In the genomic region with DNA sequence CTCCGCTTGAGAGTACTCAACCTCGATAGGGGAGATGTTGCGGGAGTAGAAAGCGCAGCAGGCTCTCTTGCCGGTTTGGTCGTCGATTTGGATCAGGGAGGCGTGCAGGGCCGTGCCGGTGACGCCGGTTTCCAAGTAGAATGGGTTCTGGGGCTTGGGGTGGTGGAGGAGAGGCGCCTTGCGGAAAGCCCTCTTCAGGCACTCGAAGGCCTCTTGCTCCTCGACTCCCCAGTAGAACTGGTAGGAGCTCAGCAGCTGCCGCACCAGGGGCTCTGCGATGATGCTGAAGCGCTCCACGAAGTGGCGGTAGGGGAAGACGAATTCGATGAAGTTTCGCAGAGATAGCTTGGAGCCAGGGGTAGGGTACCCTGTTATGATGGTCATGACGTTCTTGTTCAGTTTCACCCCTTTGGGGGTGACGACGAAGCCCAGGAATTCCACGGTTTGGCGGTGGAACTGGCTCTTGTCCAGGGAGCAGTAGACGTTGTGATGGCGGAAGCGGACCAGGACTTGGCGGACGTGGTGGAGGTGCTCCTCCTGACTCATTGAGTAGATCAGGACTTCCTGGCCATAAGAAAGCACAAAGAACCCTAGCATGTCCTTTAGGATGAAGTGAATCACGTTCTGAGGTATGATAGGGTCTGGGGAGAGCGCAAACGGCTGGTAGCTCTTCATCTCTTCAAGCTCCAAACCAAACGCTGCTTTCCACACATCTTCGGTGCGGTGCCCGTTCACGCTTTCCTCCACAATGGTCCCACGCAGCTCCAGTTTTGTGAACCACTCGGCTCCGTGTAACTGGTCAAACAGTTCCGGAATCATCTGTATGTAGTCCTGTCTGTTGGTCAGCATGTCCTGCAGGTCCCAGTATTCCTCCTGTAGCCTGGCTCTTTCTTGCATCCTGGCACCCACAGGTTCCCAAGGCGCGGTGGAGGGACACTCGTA, we compare ENCODE assay signal across 22 cellular contexts. TPM values are rescaled to one million over a fixed set of nuclear protein-coding genes. Genes with fewer than 3 reads are reported as not detected.
"Had no signal": no experiment of that assay in that cellular context is flagged by ENCODE, and none has a peak within 500 bp of the region (broad histone marks: within the 10 kb centered on the region; RNA-seq: fewer than 3 reads in every experiment).

No MANE protein-coding gene starts in this region.

- H3K4me1 ChIP-seq: prostate gland, thyroid gland had no signal

- H3K4me3 ChIP-seq: hepatocyte, neural progenitor cell, prostate gland, thyroid gland had no signal

- H3K9me3 Mint-ChIP-seq: activated CD8-positive, alpha-beta T cell treated with anti-CD3 and anti-CD28 coated beads for 36 hours; activated naive CD8-positive, alpha-beta T cell treated with anti-CD3 and anti-CD28 coated beads for 36 hours; stimulated activated naive CD8-positive, alpha-beta T cell treated with anti-CD3 and anti-CD28 coated beads, Interleukin-15, Interleukin-2, amounts not matched to agents 100 ng/mL and 50 ng/mL, for 24 hours; T-helper 2 cell treated with Interferon-gamma antibody and Interleukin-4, amounts not matched to agents 5 μg/mL and 100 μg/mL, for 36 hours had no signal

- H3K27ac ChIP-seq: hepatocyte, neural progenitor cell, prostate gland, thyroid gland, WERI-Rb-1 had no signal

- H3K9me3 ChIP-seq: prostate gland, thyroid gland had no signal

- ATAC-seq: activated CD8-positive, alpha-beta memory T cell treated with anti-CD3 and anti-CD28 coated beads, Interleukin-2, amount 10 ng/mL, durations not matched to agents 7 days and 5 days; activated CD8-positive, alpha-beta T cell treated with anti-CD3 and anti-CD28 coated beads for 36 hours; naive thymus-derived CD4-positive, alpha-beta T cell; T-cell had no signal

- H3K27me3 ChIP-seq: hepatocyte, neural progenitor cell, thyroid gland had no signal

- H3K4me3 Mint-ChIP-seq: activated CD4-positive, alpha-beta T cell treated with anti-CD3 and anti-CD28 coated beads, Interleukin-2, amount 10 ng/mL, durations not matched to agents 7 days and 5 days; activated CD8-positive, alpha-beta memory T cell treated with anti-CD3 and anti-CD28 coated beads, Interleukin-2, amount 10 ng/mL, durations not matched to agents 7 days and 5 days; activated CD8-positive, alpha-beta T cell treated with anti-CD3 and anti-CD28 coated beads for 36 hours; activated naive CD8-positive, alpha-beta T cell treated with anti-CD3 and anti-CD28 coated beads for 36 hours; naive thymus-derived CD4-positive, alpha-beta T cell; neural progenitor cell; stimulated activated naive CD8-positive, alpha-beta T cell treated with anti-CD3 and anti-CD28 coated beads, Interleukin-15, Interleukin-2, amounts not matched to agents 100 ng/mL and 50 ng/mL, for 24 hours; T-cell; T-helper 2 cell treated with Interferon-gamma antibody and Interleukin-4, amounts not matched to agents 5 μg/mL and 100 μg/mL, for 36 hours had no signal

- DNase-seq: activated CD4-positive, alpha-beta T cell treated with anti-CD3 and anti-CD28 coated beads, Interleukin-2, amount 10 ng/mL, durations not matched to agents 7 days and 5 days; activated CD4-positive, CD25-positive, alpha-beta regulatory T cell treated with anti-CD3 and anti-CD28 coated beads, Interleukin-2, amount 50 U/mL, for 72 hours; activated CD8-positive, alpha-beta memory T cell treated with anti-CD3 and anti-CD28 coated beads, Interleukin-2, amount 10 ng/mL, durations not matched to agents 7 days and 5 days; activated CD8-positive, alpha-beta T cell treated with anti-CD3 and anti-CD28 coated beads for 36 hours; activated naive CD4-positive, alpha-beta T cell treated with Interleukin-2 at 50 U/mL for 16 hours; activated naive CD8-positive, alpha-beta T cell treated with anti-CD3 and anti-CD28 coated beads for 36 hours; activated T-cell treated with anti-CD3 and anti-CD28 coated beads for 4 hours; naive thymus-derived CD4-positive, alpha-beta T cell; stimulated activated CD4-positive, alpha-beta T cell treated with anti-CD3 and anti-CD28 coated beads, Interleukin-1b, Interleukin-23, amount 100 ng/mL, for 48 hours; substantia nigra; T-cell; thyroid gland; WERI-Rb-1 had no signal

- H3K4me1 Mint-ChIP-seq: activated CD4-positive, alpha-beta T cell treated with anti-CD3 and anti-CD28 coated beads, Interleukin-2, amount 10 ng/mL, durations not matched to agents 7 days and 5 days; activated CD8-positive, alpha-beta memory T cell treated with anti-CD3 and anti-CD28 coated beads, Interleukin-2, amount 10 ng/mL, durations not matched to agents 7 days and 5 days; activated naive CD8-positive, alpha-beta T cell treated with anti-CD3 and anti-CD28 coated beads for 36 hours; naive thymus-derived CD4-positive, alpha-beta T cell; neural progenitor cell; T-cell had no signal

- H3K27ac Mint-ChIP-seq: activated CD8-positive, alpha-beta memory T cell treated with anti-CD3 and anti-CD28 coated beads, Interleukin-2, amount 10 ng/mL, durations not matched to agents 7 days and 5 days; activated CD8-positive, alpha-beta T cell treated with anti-CD3 and anti-CD28 coated beads for 36 hours; activated naive CD8-positive, alpha-beta T cell treated with anti-CD3 and anti-CD28 coated beads for 36 hours; naive thymus-derived CD4-positive, alpha-beta T cell; neural progenitor cell; stimulated activated naive CD8-positive, alpha-beta T cell treated with anti-CD3 and anti-CD28 coated beads, Interleukin-15, Interleukin-2, amounts not matched to agents 100 ng/mL and 50 ng/mL, for 24 hours; T-cell; T-helper 2 cell treated with Interferon-gamma antibody and Interleukin-4, amounts not matched to agents 5 μg/mL and 100 μg/mL, for 36 hours had no signal

- H3K36me3 Mint-ChIP-seq: activated CD8-positive, alpha-beta memory T cell treated with anti-CD3 and anti-CD28 coated beads, Interleukin-2, amount 10 ng/mL, durations not matched to agents 7 days and 5 days; activated naive CD8-positive, alpha-beta T cell treated with anti-CD3 and anti-CD28 coated beads for 36 hours; naive thymus-derived CD4-positive, alpha-beta T cell; neural progenitor cell; T-cell had no signal

- H3K36me3 ChIP-seq: neural progenitor cell, prostate gland, thyroid gland, WERI-Rb-1 had no signal

- H3K27me3 Mint-ChIP-seq: activated CD8-positive, alpha-beta T cell treated with anti-CD3 and anti-CD28 coated beads for 36 hours had no signal

RNA-seq across cellular contexts. Expression of a gene that starts 21.2 kb away (rescaled TPM):
- total RNA-seq: activated CD4-positive, alpha-beta T cell treated with anti-CD3 and anti-CD28 coated beads, Interleukin-2, amount 10 ng/mL, durations not matched to agents 7 days and 5 days; activated CD8-positive, alpha-beta memory T cell treated with anti-CD3 and anti-CD28 coated beads, Interleukin-2, amount 10 ng/mL, durations not matched to agents 7 days and 5 days; activated CD8-positive, alpha-beta T cell treated with anti-CD3 and anti-CD28 coated beads for 36 hours; activated naive CD8-positive, alpha-beta T cell treated with anti-CD3 and anti-CD28 coated beads for 36 hours; fibroblast of villous mesenchyme; glomerular endothelial cell; lower leg skin; naive thymus-derived CD4-positive, alpha-beta T cell; osteoblast; T-cell; thyroid gland had no signal

RNA-seq across cellular contexts. Expression of a gene that starts 56.4 kb away (rescaled TPM):
- total RNA-seq: activated CD4-positive, alpha-beta T cell treated with anti-CD3 and anti-CD28 coated beads, Interleukin-2, amount 10 ng/mL, durations not matched to agents 7 days and 5 days; activated CD8-positive, alpha-beta memory T cell treated with anti-CD3 and anti-CD28 coated beads, Interleukin-2, amount 10 ng/mL, durations not matched to agents 7 days and 5 days; activated CD8-positive, alpha-beta T cell treated with anti-CD3 and anti-CD28 coated beads for 36 hours; hepatocyte had no signal
